1 cellular context compared by ENCODE assay signal in the genomic region with DNA sequence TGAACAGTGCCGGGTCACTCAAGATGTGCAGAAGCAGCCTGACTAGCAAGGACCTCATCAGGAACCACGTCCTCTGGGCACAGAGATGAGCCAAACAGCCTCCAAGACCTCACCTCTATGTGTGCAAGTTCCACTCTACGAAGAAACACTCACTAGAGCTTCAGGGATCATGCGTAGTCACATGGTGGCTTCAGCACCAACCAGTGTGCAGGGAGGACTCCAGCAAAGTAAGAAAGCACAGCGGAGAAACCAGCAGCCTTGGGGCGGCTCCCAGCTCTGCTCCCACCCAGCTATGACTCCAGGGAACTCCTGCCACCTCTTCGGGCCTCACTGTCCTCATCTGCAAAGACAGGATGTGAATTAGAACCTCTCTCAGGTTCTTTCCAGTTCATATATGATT.
TF ChIP-seq lines count a peak whose summit lies in the region.

No MANE protein-coding gene starts in this region.

TF ChIP-seq in H1, 55 proteins besides CTCF, POLR2A, EP300 and RAD21:
- no peak for TF ChIP-seq CBX8 (IDR thresholded peaks at IDR 0.05; ENCODE audit: borderline replicate concordance, low read depth, low read length)
- no peak for TF ChIP-seq RNF2 (IDR thresholded peaks at IDR 0.05; ENCODE audit: borderline replicate concordance, low read depth, low read length, missing control alignments, poor library complexity, severe bottlenecking)
- TF ChIP-seq KDM1A (IDR thresholded peaks at IDR 0.05; ENCODE audit: borderline replicate concordance, low read length) = no peak
- TF ChIP-seq CTBP2 (IDR thresholded peaks at IDR 0.05; ENCODE audit: borderline replicate concordance, insufficient read depth, insufficient read length, low read length) = no peak
- no peak for TF ChIP-seq ASH2L (IDR thresholded peaks at IDR 0.05; ENCODE audit: low read length)
- no peak for TF ChIP-seq BACH1 (IDR thresholded peaks at IDR 0.05; ENCODE audit: low read length)
- TF ChIP-seq CBX5 (IDR thresholded peaks at IDR 0.05; ENCODE audit: low read depth, low read length) = no peak
- no peak for TF ChIP-seq YY1 (IDR thresholded peaks at IDR 0.05; ENCODE audit: low read depth, low read length)
- TF ChIP-seq TBP (IDR thresholded peaks at IDR 0.05; ENCODE audit: low read depth, low read length) = no peak
- no peak for TF ChIP-seq SP2 (IDR thresholded peaks at IDR 0.05; ENCODE audit: low read length)
- TF ChIP-seq BRCA1 (IDR thresholded peaks at IDR 0.05; ENCODE audit: low read depth, low read length) = no peak
- no peak for TF ChIP-seq ZNF274 (IDR thresholded peaks at IDR 0.05; ENCODE audit: borderline replicate concordance, extremely low read depth, low read length)
- TF ChIP-seq SRF (IDR thresholded peaks at IDR 0.05; ENCODE audit: low read depth, low read length) = no peak
- no peak for TF ChIP-seq RFX5 (IDR thresholded peaks at IDR 0.05; ENCODE audit: borderline replicate concordance, low read depth, low read length)
- TF ChIP-seq PHF8 (conservative IDR thresholded peaks at IDR 0.05; ENCODE audit: low read depth, low read length) = no peak
